Comparison of ENCODE assay signal across 24 cellular contexts in genomic region chr1:55412060-55412459, GRCh38.
"Had no signal": no experiment of that assay in that cellular context is flagged by ENCODE, and none has a peak within 500 bp of the region (broad histone marks: within the 10 kb centered on the region; RNA-seq: fewer than 3 reads in every experiment).

No MANE protein-coding gene starts in this region.

- ATAC-seq: effector memory CD8-positive, alpha-beta T cell; esophagus mucosa; foreskin keratinocyte; gastrocnemius medialis; gastroesophageal sphincter; heart left ventricle; heart right ventricle had no signal

- H3K9me3 ChIP-seq: colonic mucosa, esophagus squamous epithelium had no signal

- H3K4me3 ChIP-seq: colonic mucosa, coronary artery, dorsolateral prefrontal cortex, esophagus muscularis mucosa, esophagus squamous epithelium, gastrocnemius medialis, gastroesophageal sphincter, heart left ventricle, heart right ventricle had no signal

- H3K27ac ChIP-seq: colonic mucosa, coronary artery, dorsolateral prefrontal cortex, epithelial cell of prostate, esophagus muscularis mucosa, esophagus squamous epithelium, foreskin keratinocyte, gastrocnemius medialis, gastroesophageal sphincter, heart left ventricle, heart right ventricle had no signal

- DNase-seq: colonic mucosa; cortex of kidney; dermis blood vessel endothelial cell; dorsolateral prefrontal cortex; effector CD4-positive, alpha-beta T cell; effector CD8-positive, alpha-beta T cell; effector memory CD4-positive, alpha-beta T cell; effector memory CD8-positive, alpha-beta T cell; endodermal cell; erythroblast; esophagus squamous epithelium; foreskin fibroblast; foreskin keratinocyte; foreskin melanocyte; gastrocnemius medialis; glutamatergic neuron; head of caudate nucleus; heart left ventricle; heart right ventricle had no signal

- H3K4me1 ChIP-seq: colonic mucosa, esophagus muscularis mucosa, esophagus squamous epithelium, foreskin keratinocyte, gastrocnemius medialis, gastroesophageal sphincter, heart left ventricle, heart right ventricle had no signal

- H3K36me3 ChIP-seq: colonic mucosa, esophagus muscularis mucosa, esophagus squamous epithelium, gastrocnemius medialis, gastroesophageal sphincter, heart left ventricle, heart right ventricle had no signal
